Comparison of ENCODE assay signal across 1 cellular context in the genomic region with DNA sequence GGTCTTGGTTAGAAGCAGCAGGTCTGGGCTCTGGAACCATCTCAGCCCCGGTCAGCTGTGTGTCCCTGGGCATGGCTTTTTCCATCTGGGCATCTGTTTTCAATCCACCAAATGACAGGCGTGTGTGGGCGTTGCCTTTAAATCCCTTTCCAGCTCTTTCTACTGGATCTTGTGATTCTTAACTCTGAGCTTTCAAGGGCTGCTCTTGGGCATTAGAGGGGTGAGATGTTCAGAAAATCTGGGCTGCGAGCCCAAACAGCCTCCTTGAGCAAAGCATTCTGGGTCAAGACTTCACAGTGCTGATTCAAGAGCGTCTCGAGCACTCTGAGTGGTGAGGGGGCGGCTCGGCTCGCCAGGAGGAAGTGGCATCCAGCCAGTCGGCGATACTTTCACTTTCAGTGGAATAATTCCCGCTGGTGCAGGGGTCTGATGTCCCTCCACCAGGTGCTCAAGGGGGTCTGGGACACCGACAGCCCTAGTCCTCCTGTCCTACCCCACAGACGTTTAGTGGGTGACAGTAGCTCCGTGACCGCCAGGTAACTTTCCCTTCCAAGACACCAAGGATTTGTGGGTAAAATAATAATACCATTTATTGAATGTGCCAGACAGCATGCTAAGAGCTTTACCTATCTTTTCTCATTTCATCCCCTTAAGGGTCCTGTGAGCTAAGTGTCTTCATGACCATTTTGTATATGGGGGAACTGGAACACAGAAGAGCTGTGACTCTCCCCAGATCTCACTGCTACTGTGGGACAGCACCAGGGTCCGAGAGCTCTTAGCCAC.
A peak's percentile ranks its signal among the peaks of the same experiment; 100 is the strongest.
TF ChIP-seq lines count a peak whose summit lies in the region.

No MANE protein-coding gene starts in this region.

TF ChIP-seq in K562, 482 proteins besides CTCF, POLR2A, EP300 and RAD21 (continued from another document and continues in another):
- TF ChIP-seq HOMEZ (CRISPR knock-in tag; IDR thresholded peaks at IDR 0.05) (no peak), FOXA3 (CRISPR knock-in tag; conservative IDR thresholded peaks at IDR 0.05 in 1 of 2, IDR thresholded peaks at IDR 0.05 in 1 of 2) (no peak), EGR1 (conservative IDR thresholded peaks at IDR 0.05) (peak; percentile 83), SRSF1 (IDR thresholded peaks at IDR 0.05; ENCODE audit: low read depth, low read length) (no peak), SMAD4 (CRISPR knock-in tag; conservative IDR thresholded peaks at IDR 0.05) (peak; percentile 56; the same call in 1 of the 2 replicates), ZNF668 (CRISPR knock-in tag; IDR thresholded peaks at IDR 0.05) (no peak), JUND (IDR thresholded peaks at IDR 0.05; ENCODE audit: borderline replicate concordance, low read depth, low read length) (0 out of 2 replicates have a peak, but pooled peaks have one; percentile 22), JUND (tag; IDR thresholded peaks at IDR 0.05; ENCODE audit: borderline replicate concordance, low read depth, low read length) (no peak; the same call in 1 of the 3 replicates), MED1 (CRISPR knock-in tag; IDR thresholded peaks at IDR 0.05; ENCODE audit: borderline replicate concordance) (no peak), MAFK (IDR thresholded peaks at IDR 0.05; ENCODE audit: low read length) (0 out of 2 replicates have a peak, but pooled peaks have one; percentile 7), PHF21A (IDR thresholded peaks at IDR 0.05; ENCODE audit: borderline replicate concordance, low read depth) (peak; percentile 20; the same call in 1 of the 2 replicates), ZNF766 (CRISPR knock-in tag; conservative IDR thresholded peaks at IDR 0.05) (0 out of 2 replicates have a peak, but pooled peaks have one; percentile 52), CUX1 (CRISPR knock-in tag; IDR thresholded peaks at IDR 0.05) (no peak), TCF7L2 (IDR thresholded peaks at IDR 0.05; ENCODE audit: low read depth, low read length) (no peak), RBBP5 (IDR thresholded peaks at IDR 0.05; ENCODE audit: borderline replicate concordance, insufficient read depth, low read length, poor library complexity, severe bottlenecking) (peak; percentile 31), ZNF740 (CRISPR knock-in tag; IDR thresholded peaks at IDR 0.05) (no peak), ZNF740 (tag; IDR thresholded peaks at IDR 0.05) (no peak), ZNF24 (IDR thresholded peaks at IDR 0.05) (no peak), CXXC5 (CRISPR knock-in tag; IDR thresholded peaks at IDR 0.05) (0 out of 2 replicates have a peak, but pooled peaks have one; percentile 25), NCOA4 (IDR thresholded peaks at IDR 0.05; ENCODE audit: partially characterized antibody) (no peak), KDM5B (IDR thresholded peaks at IDR 0.05; ENCODE audit: insufficient replicate concordance, low read depth, low read length) (no peak), TAL1 (IDR thresholded peaks at IDR 0.05) (no peak), ZNF589 (CRISPR knock-in tag; IDR thresholded peaks at IDR 0.05; ENCODE audit: low read depth) (0 out of 2 replicates have a peak, but pooled peaks have one; percentile 22), MTA1 (IDR thresholded peaks at IDR 0.05; ENCODE audit: borderline replicate concordance) (no peak), SRSF3 (IDR thresholded peaks at IDR 0.05; ENCODE audit: insufficient read depth, low read length) (no peak), IFI16 (CRISPR knock-in tag; IDR thresholded peaks at IDR 0.05) (no peak), PHTF2 (CRISPR knock-in tag; IDR thresholded peaks at IDR 0.05) (no peak), GATAD2B (IDR thresholded peaks at IDR 0.05; ENCODE audit: borderline replicate concordance) (no peak), KLF13 (tag; IDR thresholded peaks at IDR 0.05; ENCODE audit: borderline replicate concordance, low read depth) (no peak), NRF1 (conservative IDR thresholded peaks at IDR 0.05 in 1 of 2, IDR thresholded peaks at IDR 0.05 in 1 of 2) (peak; percentile 33; a peak in 2 of 4 replicates), BHLHE40 (IDR thresholded peaks at IDR 0.05; ENCODE audit: low read length) (no peak), CTBP1 (IDR thresholded peaks at IDR 0.05; ENCODE audit: borderline replicate concordance) (0 out of 2 replicates have a peak, but pooled peaks have one; percentile 43), TCF3 (CRISPR knock-in tag; IDR thresholded peaks at IDR 0.05) (no peak), TSC22D4 (tag; IDR thresholded peaks at IDR 0.05) (no peak)
- TF ChIP-seq, protein P1, sequence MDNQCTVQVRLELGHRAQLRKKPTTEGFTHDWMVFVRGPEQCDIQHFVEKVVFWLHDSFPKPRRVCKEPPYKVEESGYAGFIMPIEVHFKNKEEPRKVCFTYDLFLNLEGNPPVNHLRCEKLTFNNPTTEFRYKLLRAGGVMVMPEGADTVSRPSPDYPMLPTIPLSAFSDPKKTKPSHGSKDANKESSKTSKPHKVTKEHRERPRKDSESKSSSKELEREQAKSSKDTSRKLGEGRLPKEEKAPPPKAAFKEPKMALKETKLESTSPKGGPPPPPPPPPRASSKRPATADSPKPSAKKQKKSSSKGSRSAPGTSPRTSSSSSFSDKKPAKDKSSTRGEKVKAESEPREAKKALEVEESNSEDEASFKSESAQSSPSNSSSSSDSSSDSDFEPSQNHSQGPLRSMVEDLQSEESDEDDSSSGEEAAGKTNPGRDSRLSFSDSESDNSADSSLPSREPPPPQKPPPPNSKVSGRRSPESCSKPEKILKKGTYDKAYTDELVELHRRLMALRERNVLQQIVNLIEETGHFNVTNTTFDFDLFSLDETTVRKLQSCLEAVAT (IDR thresholded peaks at IDR 0.05), result 0 out of 4 replicates have a peak, but pooled peaks of 1 of the 2 experiments have one; percentile 45
- TF ChIP-seq, protein P2, sequence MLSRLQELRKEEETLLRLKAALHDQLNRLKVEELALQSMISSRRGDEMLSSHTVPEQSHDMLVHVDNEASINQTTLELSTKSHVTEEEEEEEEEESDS (CRISPR knock-in tag; IDR thresholded peaks at IDR 0.05), result no peak
- TF ChIP-seq, protein P3, sequence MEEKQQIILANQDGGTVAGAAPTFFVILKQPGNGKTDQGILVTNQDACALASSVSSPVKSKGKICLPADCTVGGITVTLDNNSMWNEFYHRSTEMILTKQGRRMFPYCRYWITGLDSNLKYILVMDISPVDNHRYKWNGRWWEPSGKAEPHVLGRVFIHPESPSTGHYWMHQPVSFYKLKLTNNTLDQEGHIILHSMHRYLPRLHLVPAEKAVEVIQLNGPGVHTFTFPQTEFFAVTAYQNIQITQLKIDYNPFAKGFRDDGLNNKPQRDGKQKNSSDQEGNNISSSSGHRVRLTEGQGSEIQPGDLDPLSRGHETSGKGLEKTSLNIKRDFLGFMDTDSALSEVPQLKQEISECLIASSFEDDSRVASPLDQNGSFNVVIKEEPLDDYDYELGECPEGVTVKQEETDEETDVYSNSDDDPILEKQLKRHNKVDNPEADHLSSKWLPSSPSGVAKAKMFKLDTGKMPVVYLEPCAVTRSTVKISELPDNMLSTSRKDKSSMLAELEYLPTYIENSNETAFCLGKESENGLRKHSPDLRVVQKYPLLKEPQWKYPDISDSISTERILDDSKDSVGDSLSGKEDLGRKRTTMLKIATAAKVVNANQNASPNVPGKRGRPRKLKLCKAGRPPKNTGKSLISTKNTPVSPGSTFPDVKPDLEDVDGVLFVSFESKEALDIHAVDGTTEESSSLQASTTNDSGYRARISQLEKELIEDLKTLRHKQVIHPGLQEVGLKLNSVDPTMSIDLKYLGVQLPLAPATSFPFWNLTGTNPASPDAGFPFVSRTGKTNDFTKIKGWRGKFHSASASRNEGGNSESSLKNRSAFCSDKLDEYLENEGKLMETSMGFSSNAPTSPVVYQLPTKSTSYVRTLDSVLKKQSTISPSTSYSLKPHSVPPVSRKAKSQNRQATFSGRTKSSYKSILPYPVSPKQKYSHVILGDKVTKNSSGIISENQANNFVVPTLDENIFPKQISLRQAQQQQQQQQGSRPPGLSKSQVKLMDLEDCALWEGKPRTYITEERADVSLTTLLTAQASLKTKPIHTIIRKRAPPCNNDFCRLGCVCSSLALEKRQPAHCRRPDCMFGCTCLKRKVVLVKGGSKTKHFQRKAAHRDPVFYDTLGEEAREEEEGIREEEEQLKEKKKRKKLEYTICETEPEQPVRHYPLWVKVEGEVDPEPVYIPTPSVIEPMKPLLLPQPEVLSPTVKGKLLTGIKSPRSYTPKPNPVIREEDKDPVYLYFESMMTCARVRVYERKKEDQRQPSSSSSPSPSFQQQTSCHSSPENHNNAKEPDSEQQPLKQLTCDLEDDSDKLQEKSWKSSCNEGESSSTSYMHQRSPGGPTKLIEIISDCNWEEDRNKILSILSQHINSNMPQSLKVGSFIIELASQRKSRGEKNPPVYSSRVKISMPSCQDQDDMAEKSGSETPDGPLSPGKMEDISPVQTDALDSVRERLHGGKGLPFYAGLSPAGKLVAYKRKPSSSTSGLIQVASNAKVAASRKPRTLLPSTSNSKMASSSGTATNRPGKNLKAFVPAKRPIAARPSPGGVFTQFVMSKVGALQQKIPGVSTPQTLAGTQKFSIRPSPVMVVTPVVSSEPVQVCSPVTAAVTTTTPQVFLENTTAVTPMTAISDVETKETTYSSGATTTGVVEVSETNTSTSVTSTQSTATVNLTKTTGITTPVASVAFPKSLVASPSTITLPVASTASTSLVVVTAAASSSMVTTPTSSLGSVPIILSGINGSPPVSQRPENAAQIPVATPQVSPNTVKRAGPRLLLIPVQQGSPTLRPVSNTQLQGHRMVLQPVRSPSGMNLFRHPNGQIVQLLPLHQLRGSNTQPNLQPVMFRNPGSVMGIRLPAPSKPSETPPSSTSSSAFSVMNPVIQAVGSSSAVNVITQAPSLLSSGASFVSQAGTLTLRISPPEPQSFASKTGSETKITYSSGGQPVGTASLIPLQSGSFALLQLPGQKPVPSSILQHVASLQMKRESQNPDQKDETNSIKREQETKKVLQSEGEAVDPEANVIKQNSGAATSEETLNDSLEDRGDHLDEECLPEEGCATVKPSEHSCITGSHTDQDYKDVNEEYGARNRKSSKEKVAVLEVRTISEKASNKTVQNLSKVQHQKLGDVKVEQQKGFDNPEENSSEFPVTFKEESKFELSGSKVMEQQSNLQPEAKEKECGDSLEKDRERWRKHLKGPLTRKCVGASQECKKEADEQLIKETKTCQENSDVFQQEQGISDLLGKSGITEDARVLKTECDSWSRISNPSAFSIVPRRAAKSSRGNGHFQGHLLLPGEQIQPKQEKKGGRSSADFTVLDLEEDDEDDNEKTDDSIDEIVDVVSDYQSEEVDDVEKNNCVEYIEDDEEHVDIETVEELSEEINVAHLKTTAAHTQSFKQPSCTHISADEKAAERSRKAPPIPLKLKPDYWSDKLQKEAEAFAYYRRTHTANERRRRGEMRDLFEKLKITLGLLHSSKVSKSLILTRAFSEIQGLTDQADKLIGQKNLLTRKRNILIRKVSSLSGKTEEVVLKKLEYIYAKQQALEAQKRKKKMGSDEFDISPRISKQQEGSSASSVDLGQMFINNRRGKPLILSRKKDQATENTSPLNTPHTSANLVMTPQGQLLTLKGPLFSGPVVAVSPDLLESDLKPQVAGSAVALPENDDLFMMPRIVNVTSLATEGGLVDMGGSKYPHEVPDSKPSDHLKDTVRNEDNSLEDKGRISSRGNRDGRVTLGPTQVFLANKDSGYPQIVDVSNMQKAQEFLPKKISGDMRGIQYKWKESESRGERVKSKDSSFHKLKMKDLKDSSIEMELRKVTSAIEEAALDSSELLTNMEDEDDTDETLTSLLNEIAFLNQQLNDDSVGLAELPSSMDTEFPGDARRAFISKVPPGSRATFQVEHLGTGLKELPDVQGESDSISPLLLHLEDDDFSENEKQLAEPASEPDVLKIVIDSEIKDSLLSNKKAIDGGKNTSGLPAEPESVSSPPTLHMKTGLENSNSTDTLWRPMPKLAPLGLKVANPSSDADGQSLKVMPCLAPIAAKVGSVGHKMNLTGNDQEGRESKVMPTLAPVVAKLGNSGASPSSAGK (IDR thresholded peaks at IDR 0.05), result 0 out of 2 replicates have a peak, but pooled peaks have one; percentile 22
